ENCODE assay signal across 26 cellular contexts in genomic region chr10:78337016-78337415, GRCh38.
DNase-seq lines count a peak whose midpoint lies in the region; ATAC-seq and TF ChIP-seq lines count a peak whose summit lies in the region.
"Had no signal": no experiment of that assay in that cellular context is flagged by ENCODE, and none has a peak within 500 bp of the region (broad histone marks: within the 10 kb centered on the region; RNA-seq: fewer than 3 reads in every experiment).

No MANE protein-coding gene starts in this region.

- H3K4me1 ChIP-seq in H9 (ENCODE audit: insufficient read depth, low read length): no peaks in the 10 kb centered on the region
- peaks cover 6 to 28% of the 10 kb centered on the region in 2 donors for H3K4me1 ChIP-seq in ascending aorta
- peaks cover 0 to 18% (median 13%) of the 10 kb centered on the region in 6 donors for H3K4me1 ChIP-seq in spleen
- H3K4me1 ChIP-seq: Caco-2, testis had no signal

- DNase-seq in H9: peak; percentile 7
- DNase-seq in ascending aorta (ENCODE audit: low spot score in 2 of 2): peak in 1 of 2 donors; percentile 56
- DNase-seq in lower leg skin (ENCODE audit: low spot score in 2 of 2): peak; percentile 9 to 32
- DNase-seq in spleen: no peak
- DNase-seq in stimulated activated CD4-positive, alpha-beta T cell treated with anti-CD3 and anti-CD28 coated beads, Interleukin-4, amount 100 ng/mL, for 24 hours: no peak
- no peak for DNase-seq in nucleus accumbens (lab: John Stamatoyannopoulos, UW)
- DNase-seq: activated CD4-positive, alpha-beta T cell treated with anti-CD3 and anti-CD28 coated beads, Interleukin-2, amount 10 ng/mL, durations not matched to agents 24 days and 14 days; activated naive CD8-positive, alpha-beta T cell treated with anti-CD3 and anti-CD28 coated beads for 36 hours; Caco-2; DMS79; effector CD4-positive, alpha-beta T cell; foreskin melanocyte; GF-D8; hippocampal formation; left ventricle myocardium superior; NCI-H1048; NCI-H187; NCI-H526; stimulated activated CD4-positive, alpha-beta T cell treated with anti-CD3 and anti-CD28 coated beads, Interleukin-2, amount 100 ng/mL, for 48 hours; stimulated activated naive B cell treated with anti-CD40 and anti-IgM and Interleukin-4, amounts not matched to agents 10 μg/mL and 1 μg/mL and 100 μg/mL, for 72 hours; testis had no signal

- no peak overlapping the region for H3K27ac ChIP-seq in H9 (ENCODE audit: insufficient read length, low read depth, low read length)
- peak overlapping the region; percentile 68 to 71 for H3K27ac ChIP-seq in ascending aorta
- H3K27ac ChIP-seq in spleen: peak overlapping the region in 5 of 8 donors; percentile 3 to 62 (median 30)
- H3K27ac ChIP-seq: testis had no signal

- no peak overlapping the region for H2BK20ac ChIP-seq in H9 (ENCODE audit: low read depth, low read length, poor library complexity, severe bottlenecking)

- no peak overlapping the region for H2BK120ac ChIP-seq in H9 (ENCODE audit: low read depth, low read length, poor library complexity, severe bottlenecking)

- no peak overlapping the region for H3K27ac Mint-ChIP-seq in H9
- H3K27ac Mint-ChIP-seq: activated CD4-positive, alpha-beta T cell treated with anti-CD3 and anti-CD28 coated beads, Interleukin-2, amount 10 ng/mL, durations not matched to agents 24 days and 14 days; activated naive CD8-positive, alpha-beta T cell treated with anti-CD3 and anti-CD28 coated beads for 36 hours; activated T-helper 1 cell treated with anti-CD3 and anti-CD28 coated beads, Interleukin-12 subunit alpha, Interleukin-12 subunit beta, Interleukin-2, Interleukin-4 antibody, amounts not matched to agents 30 ng/mL and 10 ng/mL and 1 ng/mL, durations not matched to agents 14 hours and 24 hours and 36 hours; natural killer cell treated with Interleukin-12 subunit alpha and Interleukin-12 subunit beta and Interleukin-15 and Interleukin-18, amount 100 ng/mL, for 72 hours; stimulated activated naive B cell treated with anti-CD40 and anti-IgM and Interleukin-4, amounts not matched to agents 10 μg/mL and 1 μg/mL and 100 μg/mL, for 72 hours had no signal

- no peak overlapping the region for H3K4me3 ChIP-seq in ascending aorta
- H3K4me3 ChIP-seq in lower leg skin (ENCODE audit: low read depth, poor library complexity, severe bottlenecking): no peak overlapping the region
- no peak overlapping the region for H3K4me3 ChIP-seq in spleen
- H3K4me3 ChIP-seq: smooth muscle cell, testis had no signal

- intact Hi-C loops in ascending aorta (cut with DNase I) (no loop called here), lower leg skin (cut with DNase I; ENCODE audit: low total_unique reads) (no loop called here), spleen (cut with DNase I; ENCODE audit: low total_unique reads) (no loop called here)

- no peak overlapping the region for H3K4me3 Mint-ChIP-seq in H9
- H3K4me3 Mint-ChIP-seq: activated CD4-positive, alpha-beta T cell treated with anti-CD3 and anti-CD28 coated beads, Interleukin-2, amount 10 ng/mL, durations not matched to agents 24 days and 14 days; activated naive CD8-positive, alpha-beta T cell treated with anti-CD3 and anti-CD28 coated beads for 36 hours; activated T-helper 1 cell treated with anti-CD3 and anti-CD28 coated beads, Interleukin-12 subunit alpha, Interleukin-12 subunit beta, Interleukin-2, Interleukin-4 antibody, amounts not matched to agents 30 ng/mL and 10 ng/mL and 1 ng/mL, durations not matched to agents 14 hours and 24 hours and 36 hours; natural killer cell treated with Interleukin-12 subunit alpha and Interleukin-12 subunit beta and Interleukin-15 and Interleukin-18, amount 100 ng/mL, for 72 hours; stimulated activated naive B cell treated with anti-CD40 and anti-IgM and Interleukin-4, amounts not matched to agents 10 μg/mL and 1 μg/mL and 100 μg/mL, for 72 hours had no signal

- H3K27me3 Mint-ChIP-seq in H9 (ENCODE audit: low read depth): peaks cover 10% of the 10 kb centered on the region
- H3K27me3 Mint-ChIP-seq: activated naive CD8-positive, alpha-beta T cell treated with anti-CD3 and anti-CD28 coated beads for 36 hours had no signal

- H4K5ac ChIP-seq in H9 (ENCODE audit: insufficient read length, low read depth, low read length): no peak overlapping the region

- WGBS in H9 (ENCODE audit: extremely low coverage, insufficient read length, low lambda C conversion rate): no CpG with 5 or more reads among the region's 4 CpGs
- 64 to 93% methylated on average over 4 of the region's 4 CpGs for WGBS in lower leg skin, 2 donors
- WGBS in spleen, 5 donors: 57 to 88% (median 63%) methylated on average over 4 of the region's 4 CpGs

- TF ChIP-seq CTCF in H9 (conservative IDR thresholded peaks at IDR 0.05): no peak
- no peak for TF ChIP-seq CTCF in ascending aorta (IDR thresholded peaks at IDR 0.05)
- TF ChIP-seq CTCF in lower leg skin (IDR thresholded peaks at IDR 0.05): no peak
- TF ChIP-seq CTCF in spleen (IDR thresholded peaks at IDR 0.05 in 8 of 11, conservative IDR thresholded peaks at IDR 0.05 in 3 of 11): no peak

- H2BK15ac ChIP-seq in H9 (ENCODE audit: low read depth, low read length): no peak overlapping the region

- H3K18ac ChIP-seq in H9 (ENCODE audit: insufficient read length, low read depth, low read length): no peak overlapping the region

- no peaks in the 10 kb centered on the region for H3K79me2 ChIP-seq in H9 (ENCODE audit: insufficient read depth, low read length)

- no peak overlapping the region for H2AK5ac ChIP-seq in H9 (ENCODE audit: insufficient read length, low read length)

- no peak overlapping the region for H4K91ac ChIP-seq in H9 (ENCODE audit: insufficient read length, low read depth, low read length)

- no peak overlapping the region for H3K14ac ChIP-seq in H9 (ENCODE audit: insufficient read depth, low read length)

- H4K20me1 ChIP-seq in H9 (ENCODE audit: control insufficient read depth, insufficient read depth, insufficient read length): no peaks in the 10 kb centered on the region

- H3K36me3 Mint-ChIP-seq in H9 (ENCODE audit: insufficient read depth in 1 of 3, low read depth in 3 of 3): peaks cover 0 to 2% (median 0%) of the 10 kb centered on the region in 3 experiments; a peak in 3 of 7 replicates
- H3K36me3 Mint-ChIP-seq: activated naive CD8-positive, alpha-beta T cell treated with anti-CD3 and anti-CD28 coated beads for 36 hours; natural killer cell treated with Interleukin-12 subunit alpha and Interleukin-12 subunit beta and Interleukin-15 and Interleukin-18, amount 100 ng/mL, for 72 hours; stimulated activated naive B cell treated with anti-CD40 and anti-IgM and Interleukin-4, amounts not matched to agents 10 μg/mL and 1 μg/mL and 100 μg/mL, for 72 hours had no signal

- H2AFZ ChIP-seq in H9 (ENCODE audit: low read length): no peak overlapping the region

- H3K36me3 ChIP-seq in ascending aorta (no peaks in the 10 kb centered on the region), spleen (no peaks in the 10 kb centered on the region)

- no peak overlapping the region for H2BK12ac ChIP-seq in H9 (ENCODE audit: insufficient read length, low read depth, low read length)

- no peak overlapping the region for H3T11ph ChIP-seq in H9 (ENCODE audit: low read length)

- H3K4ac ChIP-seq in H9 (ENCODE audit: low read depth, low read length): no peak overlapping the region

- H3K9ac ChIP-seq in H9 (ENCODE audit: extremely low read depth, insufficient read length, low read length): no peak overlapping the region

- H3K9me3 ChIP-seq in H9 (ENCODE audit: control insufficient read depth, low read depth, low read length): no peaks in the 10 kb centered on the region
- H3K9me3 ChIP-seq in ascending aorta: no peaks in the 10 kb centered on the region
- no peaks in the 10 kb centered on the region for H3K9me3 ChIP-seq in spleen
- H3K9me3 ChIP-seq: Caco-2, testis had no signal

- H2BK5ac ChIP-seq in H9 (ENCODE audit: insufficient read length, low read length): no peak overlapping the region

- H3K4me1 Mint-ChIP-seq in H9: peaks cover 4 to 5% of the 10 kb centered on the region in 2 experiments
- H3K4me1 Mint-ChIP-seq: activated CD4-positive, alpha-beta T cell treated with anti-CD3 and anti-CD28 coated beads, Interleukin-2, amount 10 ng/mL, durations not matched to agents 24 days and 14 days; activated naive CD8-positive, alpha-beta T cell treated with anti-CD3 and anti-CD28 coated beads for 36 hours; stimulated activated naive B cell treated with anti-CD40 and anti-IgM and Interleukin-4, amounts not matched to agents 10 μg/mL and 1 μg/mL and 100 μg/mL, for 72 hours had no signal

- no peak for TF ChIP-seq POLR2A in lower leg skin (IDR thresholded peaks at IDR 0.05)
- TF ChIP-seq POLR2A in spleen (IDR thresholded peaks at IDR 0.05): no peak

- H3K9me3 Mint-ChIP-seq in H9: peaks cover 0 to 3% of the 10 kb centered on the region in 2 experiments; a peak in 3 of 5 replicates
- H3K9me3 Mint-ChIP-seq: activated naive CD8-positive, alpha-beta T cell treated with anti-CD3 and anti-CD28 coated beads for 36 hours; activated T-helper 1 cell treated with anti-CD3 and anti-CD28 coated beads, Interleukin-12 subunit alpha, Interleukin-12 subunit beta, Interleukin-2, Interleukin-4 antibody, amounts not matched to agents 30 ng/mL and 10 ng/mL and 1 ng/mL, durations not matched to agents 14 hours and 24 hours and 36 hours; natural killer cell treated with Interleukin-12 subunit alpha and Interleukin-12 subunit beta and Interleukin-15 and Interleukin-18, amount 100 ng/mL, for 72 hours; stimulated activated naive B cell treated with anti-CD40 and anti-IgM and Interleukin-4, amounts not matched to agents 10 μg/mL and 1 μg/mL and 100 μg/mL, for 72 hours had no signal

- H3K27me3 ChIP-seq in H9 (ENCODE audit: insufficient read depth, low read length) (no peaks in the 10 kb centered on the region), ascending aorta (no peaks in the 10 kb centered on the region), spleen (replicated peaks in 1 of 7) (no peaks in the 10 kb centered on the region)
- H3K27me3 ChIP-seq: testis had no signal

- ATAC-seq in GM19455 (IDR thresholded peaks at IDR 0.05; ENCODE audit: unreplicated experiment) (no peak), HG03280 (IDR thresholded peaks at IDR 0.05; ENCODE audit: unreplicated experiment) (no peak)
- ATAC-seq: stimulated activated naive B cell treated with anti-CD40 and anti-IgM and Interleukin-4, amounts not matched to agents 10 μg/mL and 1 μg/mL and 100 μg/mL, for 72 hours had no signal

- H3K79me1 ChIP-seq in H9 (ENCODE audit: insufficient read depth, low read depth, low read length, poor library complexity, severe bottlenecking): no peaks in the 10 kb centered on the region

- no peak overlapping the region for H3K4me2 ChIP-seq in H9 (ENCODE audit: insufficient read depth, insufficient read length, low read length)
- H3K4me2 ChIP-seq: smooth muscle cell had no signal

- H4K8ac ChIP-seq in H9 (replicated peaks; ENCODE audit: insufficient read length, low read depth, low read length): no peak overlapping the region

- H3K23me2 ChIP-seq in H9 (ENCODE audit: insufficient read length, low read depth, low read length, poor library complexity, severe bottlenecking): no peaks in the 10 kb centered on the region

- H3K56ac ChIP-seq in H9 (ENCODE audit: insufficient read length, low read depth, low read length): no peak overlapping the region

- no peak overlapping the region for H3K23ac ChIP-seq in H9 (ENCODE audit: insufficient read length, low read depth, low read length)

Comparison
In these comparisons a context has a peak if more than half of its experiments do, and no peak if none do; other contexts are left out.
1. DNase-seq: peak in H9 (single experiment) and lower leg skin (2 of 2); none in spleen (single experiment), stimulated activated CD4-positive, alpha-beta T cell treated with anti-CD3 and anti-CD28 coated beads, Interleukin-4, amount 100 ng/mL, for 24 hours (single experiment) and nucleus accumbens (0 of 56).